ENCODE assay signal across 10 cellular contexts in genomic region chr9:4690144-4690543, GRCh38. TPM values are rescaled to one million over a fixed set of nuclear protein-coding genes. Genes with fewer than 3 reads are reported as not detected.
DNase-seq lines count a peak whose midpoint lies in the region; ATAC-seq and TF ChIP-seq lines count a peak whose summit lies in the region.
"Had no signal": no experiment of that assay in that cellular context is flagged by ENCODE, and none has a peak within 500 bp of the region (broad histone marks: within the 10 kb centered on the region; RNA-seq: fewer than 3 reads in every experiment).

No MANE protein-coding gene starts in this region.

- ATAC-seq in GM18867 (IDR thresholded peaks at IDR 0.05; ENCODE audit: unreplicated experiment) = peak; percentile 38
- peak; percentile 62 for ATAC-seq in GM21619 (IDR thresholded peaks at IDR 0.05; ENCODE audit: unreplicated experiment)
- peak; percentile 64 for ATAC-seq in HG03354 (IDR thresholded peaks at IDR 0.05; ENCODE audit: poor library complexity, severe bottlenecking, unreplicated experiment)
- no peak for ATAC-seq in HG03457 (IDR thresholded peaks at IDR 0.05; ENCODE audit: unreplicated experiment)
- ATAC-seq: HCT116 had no signal

- no peak overlapping the region for H2AFZ ChIP-seq in mesenchymal stem cell (ENCODE audit: low read depth, low read length)

- H2AK5ac ChIP-seq in mesenchymal stem cell (ENCODE audit: low read length, severe bottlenecking) = no peak overlapping the region

- no peak overlapping the region for H4K91ac ChIP-seq in mesenchymal stem cell (ENCODE audit: low read length)

- H3K4me2 ChIP-seq in mesenchymal stem cell (ENCODE audit: low read length, poor library complexity, severe bottlenecking) = no peak overlapping the region

- H4K8ac ChIP-seq in mesenchymal stem cell (ENCODE audit: low read length) = no peak overlapping the region

- no peak overlapping the region for H3K4me3 ChIP-seq in mesenchymal stem cell (ENCODE audit: insufficient read depth in 1 of 2, low read depth in 1 of 2, low read length in 2 of 2)

- no peak overlapping the region for H3K23ac ChIP-seq in mesenchymal stem cell (ENCODE audit: low read length in 2 of 2)

- H3K9me3 ChIP-seq in mesenchymal stem cell (ENCODE audit: control insufficient read depth, low read length) = no peaks in the 10 kb centered on the region

- H2BK120ac ChIP-seq in mesenchymal stem cell (ENCODE audit: low read depth, low read length) = no peak overlapping the region

- 97% methylated on average over 3 of the region's 4 CpGs for WGBS in mesenchymal stem cell

- TF ChIP-seq POLR2A in erythroblast (IDR thresholded peaks at IDR 0.05; ENCODE audit: low read length) = no peak

- H3K79me1 ChIP-seq in mesenchymal stem cell (replicated peaks; ENCODE audit: low read length, poor library complexity, severe bottlenecking) = peaks cover 11% of the 10 kb centered on the region

- H3K18ac ChIP-seq in mesenchymal stem cell (ENCODE audit: low read depth in 1 of 2, low read length in 2 of 2) = no peak overlapping the region

- no peak overlapping the region for H2BK5ac ChIP-seq in mesenchymal stem cell (ENCODE audit: low read depth, low read length, poor library complexity, severe bottlenecking)

- H3K27ac ChIP-seq in mesenchymal stem cell (ENCODE audit: low read length, poor library complexity, severe bottlenecking) = no peak overlapping the region

- H2BK15ac ChIP-seq in mesenchymal stem cell (ENCODE audit: low read depth, poor library complexity, severe bottlenecking) = no peak overlapping the region

- no peak for DNase-seq in mesenchymal stem cell
- no peak for DNase-seq in HCEC 1CT
- no peak for DNase-seq in NCI-H226
- no peak for DNase-seq in erythroblast (lab: John Stamatoyannopoulos, UW)
- DNase-seq: NCI-H1048 had no signal

- no peak overlapping the region for H3K4ac ChIP-seq in mesenchymal stem cell (ENCODE audit: low read depth in 1 of 2, low read length in 2 of 2)

- no peaks in the 10 kb centered on the region for H3K4me1 ChIP-seq in mesenchymal stem cell (ENCODE audit: control insufficient read depth, insufficient read depth, low read depth, low read length)

- H2BK12ac ChIP-seq in mesenchymal stem cell (ENCODE audit: low read length in 2 of 2) = no peak overlapping the region

- H3K9ac ChIP-seq in mesenchymal stem cell (ENCODE audit: low read length) = peak overlapping the region; percentile 40

- no peak overlapping the region for H3K14ac ChIP-seq in mesenchymal stem cell (ENCODE audit: low read length in 2 of 2)

- H3K36me3 ChIP-seq in mesenchymal stem cell (ENCODE audit: control insufficient read depth in 1 of 2, insufficient read depth in 2 of 2, low read depth in 1 of 2, low read length in 2 of 2) = peaks cover 10 to 49% of the 10 kb centered on the region in 2 experiments

- no peaks in the 10 kb centered on the region for H3K27me3 ChIP-seq in mesenchymal stem cell (ENCODE audit: control insufficient read depth in 1 of 2, insufficient read depth in 1 of 2, low read length in 2 of 2)

RNA-seq across cellular contexts. Expression of gene CDC37L1, which starts 10.8 kb away (rescaled TPM):
- polyA plus RNA-seq in mesenchymal stem cell (2013, experiment 1 of 2) = 9.8 TPM
- 10.0 TPM for polyA plus RNA-seq in mesenchymal stem cell (2013, experiment 2 of 2)

RNA-seq across cellular contexts. Expression of gene SPATA6L, which starts 23.9 kb away (rescaled TPM):
- polyA plus RNA-seq in mesenchymal stem cell (2013, experiment 1 of 2) = 1.1 TPM
- 1.1 TPM for polyA plus RNA-seq in mesenchymal stem cell (2013, experiment 2 of 2)

RNA-seq across cellular contexts. Expression of gene PLPP6, which starts 28.1 kb away (rescaled TPM):
- polyA plus RNA-seq in mesenchymal stem cell (2013, experiment 1 of 2) = 7.8 TPM
- 8.1 TPM for polyA plus RNA-seq in mesenchymal stem cell (2013, experiment 2 of 2)

RNA-seq across cellular contexts. Expression of gene AK3, which starts 50.9 kb away (rescaled TPM):
- polyA plus RNA-seq in mesenchymal stem cell (2013, experiment 1 of 2) = 48.7 TPM
- 50.3 TPM for polyA plus RNA-seq in mesenchymal stem cell (2013, experiment 2 of 2)
